In genomic region chr11:3052109-3052479, GRCh38 we compare ENCODE assay signal across 1 cellular context.
TF ChIP-seq lines count a peak whose summit lies in the region.

No MANE protein-coding gene starts in this region.

TF ChIP-seq in K562, 482 proteins besides CTCF, POLR2A, EP300 and RAD21 (continued from another document):
- TF ChIP-seq, protein P1, sequence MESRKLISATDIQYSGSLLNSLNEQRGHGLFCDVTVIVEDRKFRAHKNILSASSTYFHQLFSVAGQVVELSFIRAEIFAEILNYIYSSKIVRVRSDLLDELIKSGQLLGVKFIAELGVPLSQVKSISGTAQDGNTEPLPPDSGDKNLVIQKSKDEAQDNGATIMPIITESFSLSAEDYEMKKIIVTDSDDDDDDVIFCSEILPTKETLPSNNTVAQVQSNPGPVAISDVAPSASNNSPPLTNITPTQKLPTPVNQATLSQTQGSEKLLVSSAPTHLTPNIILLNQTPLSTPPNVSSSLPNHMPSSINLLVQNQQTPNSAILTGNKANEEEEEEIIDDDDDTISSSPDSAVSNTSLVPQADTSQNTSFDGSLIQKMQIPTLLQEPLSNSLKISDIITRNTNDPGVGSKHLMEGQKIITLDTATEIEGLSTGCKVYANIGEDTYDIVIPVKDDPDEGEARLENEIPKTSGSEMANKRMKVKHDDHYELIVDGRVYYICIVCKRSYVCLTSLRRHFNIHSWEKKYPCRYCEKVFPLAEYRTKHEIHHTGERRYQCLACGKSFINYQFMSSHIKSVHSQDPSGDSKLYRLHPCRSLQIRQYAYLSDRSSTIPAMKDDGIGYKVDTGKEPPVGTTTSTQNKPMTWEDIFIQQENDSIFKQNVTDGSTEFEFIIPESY (CRISPR knock-in tag; IDR thresholded peaks at IDR 0.05), result peak; percentile 62; the same call in 1 of the 2 replicates
- TF ChIP-seq MYNN (IDR thresholded peaks at IDR 0.05), result no peak
- TF ChIP-seq MYNN (CRISPR knock-in tag; IDR thresholded peaks at IDR 0.05), result no peak
- no peak for TF ChIP-seq FOXK1 (CRISPR knock-in tag; IDR thresholded peaks at IDR 0.05; ENCODE audit: borderline replicate concordance)
- no peak for TF ChIP-seq ZNF518B (CRISPR knock-in tag; IDR thresholded peaks at IDR 0.05)
- peak; percentile 94 for TF ChIP-seq NFIC (IDR thresholded peaks at IDR 0.05)
- TF ChIP-seq WHSC1 (IDR thresholded peaks at IDR 0.05; ENCODE audit: low read length), result no peak
- TF ChIP-seq, protein P2, sequence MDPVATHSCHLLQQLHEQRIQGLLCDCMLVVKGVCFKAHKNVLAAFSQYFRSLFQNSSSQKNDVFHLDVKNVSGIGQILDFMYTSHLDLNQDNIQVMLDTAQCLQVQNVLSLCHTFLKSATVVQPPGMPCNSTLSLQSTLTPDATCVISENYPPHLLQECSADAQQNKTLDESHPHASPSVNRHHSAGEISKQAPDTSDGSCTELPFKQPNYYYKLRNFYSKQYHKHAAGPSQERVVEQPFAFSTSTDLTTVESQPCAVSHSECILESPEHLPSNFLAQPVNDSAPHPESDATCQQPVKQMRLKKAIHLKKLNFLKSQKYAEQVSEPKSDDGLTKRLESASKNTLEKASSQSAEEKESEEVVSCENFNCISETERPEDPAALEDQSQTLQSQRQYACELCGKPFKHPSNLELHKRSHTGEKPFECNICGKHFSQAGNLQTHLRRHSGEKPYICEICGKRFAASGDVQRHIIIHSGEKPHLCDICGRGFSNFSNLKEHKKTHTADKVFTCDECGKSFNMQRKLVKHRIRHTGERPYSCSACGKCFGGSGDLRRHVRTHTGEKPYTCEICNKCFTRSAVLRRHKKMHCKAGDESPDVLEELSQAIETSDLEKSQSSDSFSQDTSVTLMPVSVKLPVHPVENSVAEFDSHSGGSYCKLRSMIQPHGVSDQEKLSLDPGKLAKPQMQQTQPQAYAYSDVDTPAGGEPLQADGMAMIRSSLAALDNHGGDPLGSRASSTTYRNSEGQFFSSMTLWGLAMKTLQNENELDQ (CRISPR knock-in tag; IDR thresholded peaks at IDR 0.05; ENCODE audit: borderline replicate concordance), result no peak
- TF ChIP-seq NFIX (CRISPR knock-in tag; IDR thresholded peaks at IDR 0.05; ENCODE audit: low read depth), result peak; percentile 57; the same call in 1 of the 2 replicates
- no peak for TF ChIP-seq MTA1 (IDR thresholded peaks at IDR 0.05; ENCODE audit: borderline replicate concordance)
- TF ChIP-seq POLR2AphosphoS5 (IDR thresholded peaks at IDR 0.05; ENCODE audit: control insufficient read depth, insufficient read depth, low read depth, low read length), result no peak
